ENCODE assay signal across 8 cellular contexts in genomic region chr6:2733324-2733723, GRCh38. TPM values are rescaled to one million over a fixed set of nuclear protein-coding genes. Genes with fewer than 3 reads are reported as not detected.
DNase-seq lines count a peak whose midpoint lies in the region; ATAC-seq and TF ChIP-seq lines count a peak whose summit lies in the region.

No MANE protein-coding gene starts in this region.

- no peak for TF ChIP-seq CTCF in tibial artery (IDR thresholded peaks at IDR 0.05)

- no peaks in the 10 kb centered on the region for H3K27me3 ChIP-seq in right cardiac atrium (ENCODE audit: control insufficient read depth, insufficient read depth)
- H3K27me3 ChIP-seq in tibial artery: no peaks in the 10 kb centered on the region

- H3K36me3 ChIP-seq in tibial artery: no peaks in the 10 kb centered on the region

- DNase-seq in activated CD8-positive, alpha-beta memory T cell treated with anti-CD3 and anti-CD28 coated beads, Interleukin-2, amount 50 U/mL, for 4 hours: peak; percentile 17
- no peak for DNase-seq in activated CD8-positive, alpha-beta memory T cell treated with anti-CD3 and anti-CD28 coated beads, Interleukin-2, amount 50 U/mL, for 48 hours
- peak; percentile 81 for DNase-seq in UCSD-AML1 (lab: John Stamatoyannopoulos, UW; ENCODE audit: unreplicated experiment)
- peak; percentile 63 to 86 (median 80) for DNase-seq in right cardiac atrium
- DNase-seq in tibial artery: peak; percentile 82 to 84
- DNase-seq in NCI-H2227 (lab: John Stamatoyannopoulos, UW; ENCODE audit: unreplicated experiment): no peak
- DNase-seq in DMS153 treated with DMSO at 0.1 percent for 48 hours (lab: John Stamatoyannopoulos, UW; ENCODE audit: unreplicated experiment): no peak

- 59% methylated on average over 5 of the region's 5 CpGs for WGBS in right cardiac atrium

- no peaks in the 10 kb centered on the region for H3K9me3 ChIP-seq in right cardiac atrium (ENCODE audit: control insufficient read depth, low read length)
- no peaks in the 10 kb centered on the region for H3K9me3 ChIP-seq in tibial artery

- H3K4me3 ChIP-seq in right cardiac atrium (ENCODE audit: low read length) (no peak overlapping the region), tibial artery (no peak overlapping the region)

- H3K27ac ChIP-seq in right cardiac atrium (ENCODE audit: low read length) (peak overlapping the region; percentile 82), tibial artery (peak overlapping the region in 1 of 2 donors; percentile 32)

- ATAC-seq in HG03135 (IDR thresholded peaks at IDR 0.05; ENCODE audit: unreplicated experiment) (peak; percentile 93), right cardiac atrium (peak; percentile 63 to 70)

- intact Hi-C loops in right cardiac atrium (cut with DNase I): no loop called here
- intact Hi-C loops in tibial artery (cut with DNase I; ENCODE audit: low total_unique reads): no loop called here

- H3K4me1 ChIP-seq in right cardiac atrium (ENCODE audit: control insufficient read depth, insufficient read depth, low read length) (peaks cover 5% of the 10 kb centered on the region), tibial artery (peaks cover 0 to 33% (median 18%) of the 10 kb centered on the region in 4 donors)

RNA-seq across cellular contexts. Expression of gene MYLK4, which starts 17.4 kb away (rescaled TPM):
- total RNA-seq in right cardiac atrium: 1 to 10 TPM; 1.9 to 3.7 (median 2.5) TPM
- 1.3 TPM for polyA plus RNA-seq in right cardiac atrium

RNA-seq across cellular contexts. Expression of gene WRNIP1, which starts 31.9 kb away (rescaled TPM):
- total RNA-seq in right cardiac atrium: 10 to 100 TPM; 34.7 to 49.3 (median 43.6) TPM
- polyA plus RNA-seq in right cardiac atrium: 44.1 TPM

Comparison
In these comparisons a context has a peak if more than half of its experiments do, and no peak if none do; other contexts are left out.
1. DNase-seq: peak in activated CD8-positive, alpha-beta memory T cell treated with anti-CD3 and anti-CD28 coated beads, Interleukin-2, amount 50 U/mL, for 4 hours (single experiment), UCSD-AML1 (single experiment), right cardiac atrium (3 of 3) and tibial artery (2 of 2); none in activated CD8-positive, alpha-beta memory T cell treated with anti-CD3 and anti-CD28 coated beads, Interleukin-2, amount 50 U/mL, for 48 hours (single experiment), NCI-H2227 (single experiment) and DMS153 treated with DMSO at 0.1 percent for 48 hours (single experiment).